1 cellular context compared by ENCODE assay signal in the genomic region with DNA sequence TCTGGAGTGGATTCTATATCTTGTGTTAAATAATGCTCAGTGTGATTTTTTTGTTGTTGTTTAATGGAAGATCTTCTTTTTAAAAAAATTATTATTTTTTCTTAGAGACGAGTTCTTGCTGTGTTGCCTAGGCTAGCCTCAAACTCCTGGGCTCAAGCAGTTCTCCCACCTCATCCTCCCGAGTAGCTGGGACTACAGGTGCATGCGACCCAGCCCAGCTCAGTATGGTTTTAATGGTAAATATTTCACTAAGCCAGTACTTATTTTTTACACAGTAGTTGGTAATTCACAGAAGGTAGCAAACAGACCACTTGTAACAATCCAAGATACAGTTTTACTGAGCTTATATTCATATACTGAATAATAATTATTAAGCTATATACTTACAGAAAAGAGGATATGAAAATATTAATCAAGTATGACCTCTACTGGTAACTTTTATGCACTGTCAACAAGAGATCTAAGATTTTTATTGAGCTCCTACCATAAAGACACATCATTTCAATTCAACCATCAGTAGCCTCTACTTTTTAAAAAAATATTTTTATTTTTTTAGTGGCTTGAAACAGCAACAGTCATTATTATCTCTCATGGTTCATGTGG.
TF ChIP-seq lines count a peak whose summit lies in the region.

No MANE protein-coding gene starts in this region.

TF ChIP-seq in GM12878, 131 proteins besides CTCF, POLR2A, EP300 and RAD21:
- TF ChIP-seq SMC3 (IDR thresholded peaks at IDR 0.05; ENCODE audit: borderline replicate concordance, low read length) = peak; percentile 56; the same call in 1 of the 2 replicates
- TF ChIP-seq NFXL1 (IDR thresholded peaks at IDR 0.05; ENCODE audit: borderline replicate concordance) = no peak
- no peak for TF ChIP-seq BMI1 (IDR thresholded peaks at IDR 0.05; ENCODE audit: borderline replicate concordance)
- TF ChIP-seq, protein P1, sequence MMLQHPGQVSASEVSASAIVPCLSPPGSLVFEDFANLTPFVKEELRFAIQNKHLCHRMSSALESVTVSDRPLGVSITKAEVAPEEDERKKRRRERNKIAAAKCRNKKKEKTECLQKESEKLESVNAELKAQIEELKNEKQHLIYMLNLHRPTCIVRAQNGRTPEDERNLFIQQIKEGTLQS (IDR thresholded peaks at IDR 0.05; ENCODE audit: borderline replicate concordance, extremely low read depth, low read depth, low read length) = no peak
TF ChIP-seq in GM12878: peak in this region for 1.
